ENCODE assay signal across 12 cellular contexts in genomic region chr4:101393256-101393655, GRCh38. TPM values are rescaled to one million over a fixed set of nuclear protein-coding genes. Genes with fewer than 3 reads are reported as not detected.
DNase-seq lines count a peak whose midpoint lies in the region; ATAC-seq, FAIRE-seq and TF ChIP-seq lines count a peak whose summit lies in the region.
"Had no signal": no experiment of that assay in that cellular context is flagged by ENCODE, and none has a peak within 500 bp of the region (broad histone marks: within the 10 kb centered on the region; RNA-seq: fewer than 3 reads in every experiment).

No MANE protein-coding gene starts in this region.

- intact Hi-C loops in activated CD8-positive, alpha-beta T cell treated with anti-CD3 and anti-CD28 coated beads for 36 hours (cut with micrococcal nuclease): no loop called here

- CTCF ChIA-PET in activated CD8-positive, alpha-beta T cell treated with anti-CD3 and anti-CD28 coated beads for 36 hours (lab: Charles Lee): interaction anchor here (1.2 kb wide), 1 partner anchor 224 kb away, joined by 3 read pairs; no protein-coding TSS in a partner anchor
- CTCF ChIA-PET in activated CD8-positive, alpha-beta T cell treated with anti-CD3 and anti-CD28 coated beads, Interleukin-2, amount 10 ng/mL, durations not matched to agents 7 days and 5 days (lab: Charles Lee): interaction anchor here (1.8 kb wide), 1 partner anchor 45 kb away, joined by 4 read pairs; no protein-coding TSS in a partner anchor

- no peaks in the 10 kb centered on the region for H3K4me1 Mint-ChIP-seq in activated CD8-positive, alpha-beta T cell treated with anti-CD3 and anti-CD28 coated beads for 36 hours (ENCODE audit: low read depth)
- no peaks in the 10 kb centered on the region for H3K4me1 Mint-ChIP-seq in activated CD8-positive, alpha-beta T cell treated with anti-CD3 and anti-CD28 coated beads, Interleukin-2, amount 10 ng/mL, durations not matched to agents 7 days and 5 days (ENCODE audit: low read depth)
- no peaks in the 10 kb centered on the region for H3K4me1 Mint-ChIP-seq in stimulated activated effector memory CD8-positive, alpha-beta T cell treated with anti-CD3 and anti-CD28 coated beads, Interleukin-12 subunit alpha, Interleukin-12 subunit beta, amount 100 ng/mL, for 72 hours

- ATAC-seq in activated CD8-positive, alpha-beta T cell treated with anti-CD3 and anti-CD28 coated beads for 36 hours: peak; percentile 74
- no peak for ATAC-seq in activated CD8-positive, alpha-beta T cell treated with anti-CD3 and anti-CD28 coated beads, Interleukin-2, amount 10 ng/mL, durations not matched to agents 7 days and 5 days
- peak; percentile 76 for ATAC-seq in stimulated activated effector memory CD8-positive, alpha-beta T cell treated with anti-CD3 and anti-CD28 coated beads, Interleukin-12 subunit alpha, Interleukin-12 subunit beta, amount 100 ng/mL, for 72 hours
- ATAC-seq in GM18519 (IDR thresholded peaks at IDR 0.05; ENCODE audit: low FRiP score, unreplicated experiment): no peak

- no peaks in the 10 kb centered on the region for H3K36me3 Mint-ChIP-seq in activated CD8-positive, alpha-beta T cell treated with anti-CD3 and anti-CD28 coated beads for 36 hours (ENCODE audit: low read depth)
- H3K36me3 Mint-ChIP-seq in activated CD8-positive, alpha-beta T cell treated with anti-CD3 and anti-CD28 coated beads, Interleukin-2, amount 10 ng/mL, durations not matched to agents 7 days and 5 days (ENCODE audit: low read depth): no peaks in the 10 kb centered on the region
- H3K36me3 Mint-ChIP-seq in stimulated activated effector memory CD8-positive, alpha-beta T cell treated with anti-CD3 and anti-CD28 coated beads, Interleukin-12 subunit alpha, Interleukin-12 subunit beta, amount 100 ng/mL, for 72 hours: no peaks in the 10 kb centered on the region

- no peak overlapping the region for H3K4me3 Mint-ChIP-seq in activated CD8-positive, alpha-beta T cell treated with anti-CD3 and anti-CD28 coated beads for 36 hours
- no peak overlapping the region for H3K4me3 Mint-ChIP-seq in activated CD8-positive, alpha-beta T cell treated with anti-CD3 and anti-CD28 coated beads, Interleukin-2, amount 10 ng/mL, durations not matched to agents 7 days and 5 days
- no peak overlapping the region for H3K4me3 Mint-ChIP-seq in stimulated activated effector memory CD8-positive, alpha-beta T cell treated with anti-CD3 and anti-CD28 coated beads, Interleukin-12 subunit alpha, Interleukin-12 subunit beta, amount 100 ng/mL, for 72 hours
- H3K4me3 Mint-ChIP-seq: activated T-cell treated with anti-CD3 and anti-CD28 coated beads, Interleukin-2, amount 50 U/mL, for 72 hours had no signal

- POLR2A ChIA-PET in activated CD8-positive, alpha-beta T cell treated with anti-CD3 and anti-CD28 coated beads for 36 hours (lab: Charles Lee): no interaction called here
- POLR2A ChIA-PET in activated CD8-positive, alpha-beta T cell treated with anti-CD3 and anti-CD28 coated beads, Interleukin-2, amount 10 ng/mL, durations not matched to agents 7 days and 5 days (lab: Charles Lee): no interaction called here

- H3K9me3 Mint-ChIP-seq in activated CD8-positive, alpha-beta T cell treated with anti-CD3 and anti-CD28 coated beads for 36 hours: peaks cover 3% of the 10 kb centered on the region
- H3K9me3 Mint-ChIP-seq in activated CD8-positive, alpha-beta T cell treated with anti-CD3 and anti-CD28 coated beads, Interleukin-2, amount 10 ng/mL, durations not matched to agents 7 days and 5 days (ENCODE audit: insufficient read depth): peaks cover 8% of the 10 kb centered on the region
- H3K9me3 Mint-ChIP-seq in stimulated activated effector memory CD8-positive, alpha-beta T cell treated with anti-CD3 and anti-CD28 coated beads, Interleukin-12 subunit alpha, Interleukin-12 subunit beta, amount 100 ng/mL, for 72 hours: no peaks in the 10 kb centered on the region

- H3K27me3 Mint-ChIP-seq in activated CD8-positive, alpha-beta T cell treated with anti-CD3 and anti-CD28 coated beads for 36 hours: peaks cover 9% of the 10 kb centered on the region
- peaks cover 8% of the 10 kb centered on the region for H3K27me3 Mint-ChIP-seq in activated CD8-positive, alpha-beta T cell treated with anti-CD3 and anti-CD28 coated beads, Interleukin-2, amount 10 ng/mL, durations not matched to agents 7 days and 5 days (ENCODE audit: low read depth)

- TF ChIP-seq CTCF in activated CD8-positive, alpha-beta T cell treated with anti-CD3 and anti-CD28 coated beads for 36 hours (IDR thresholded peaks at IDR 0.05): no peak

- FAIRE-seq in RCC 7860 (lab: Jason Lieb, UNC): peak; percentile 47

- DNase-seq in activated CD8-positive, alpha-beta T cell treated with anti-CD3 and anti-CD28 coated beads for 36 hours: peak; percentile 35
- DNase-seq in activated CD8-positive, alpha-beta T cell treated with anti-CD3 and anti-CD28 coated beads, Interleukin-2, amount 10 ng/mL, durations not matched to agents 7 days and 5 days: no peak
- DNase-seq in RCC 7860 (ENCODE audit: low spot score) (peak; percentile 32), fibroblast of peridontal ligament (ENCODE audit: extremely low read depth) (peak; percentile 88), 8988T (no peak), SK-N-DZ (ENCODE audit: low spot score) (no peak)
- no peak for DNase-seq in stimulated activated effector memory CD8-positive, alpha-beta T cell treated with anti-CD3 and anti-CD28 coated beads, Interleukin-12 subunit alpha, Interleukin-12 subunit beta, amount 100 ng/mL, for 72 hours (ENCODE audit: low spot score in 2 of 2)
- DNase-seq: activated T-cell treated with anti-CD3 and anti-CD28 coated beads, Interleukin-2, amount 50 U/mL, for 72 hours; NCI-H1417 treated with DMSO at 0.1 percent for 48 hours; OCI-M1; sigmoid colon had no signal

- no peak overlapping the region for H3K27ac Mint-ChIP-seq in activated CD8-positive, alpha-beta T cell treated with anti-CD3 and anti-CD28 coated beads for 36 hours
- no peak overlapping the region for H3K27ac Mint-ChIP-seq in activated CD8-positive, alpha-beta T cell treated with anti-CD3 and anti-CD28 coated beads, Interleukin-2, amount 10 ng/mL, durations not matched to agents 7 days and 5 days
- no peak overlapping the region for H3K27ac Mint-ChIP-seq in stimulated activated effector memory CD8-positive, alpha-beta T cell treated with anti-CD3 and anti-CD28 coated beads, Interleukin-12 subunit alpha, Interleukin-12 subunit beta, amount 100 ng/mL, for 72 hours
- H3K27ac Mint-ChIP-seq: activated T-cell treated with anti-CD3 and anti-CD28 coated beads, Interleukin-2, amount 50 U/mL, for 72 hours had no signal

RNA-seq across cellular contexts. Expression of gene PPP3CA, which starts 45.9 kb away (rescaled TPM):
- total RNA-seq in activated CD8-positive, alpha-beta T cell treated with anti-CD3 and anti-CD28 coated beads for 36 hours: 10 to 100 TPM; 11.8 to 12.7 TPM
- 10 to 100 TPM; 28.6 to 29.0 TPM for total RNA-seq in activated CD8-positive, alpha-beta T cell treated with anti-CD3 and anti-CD28 coated beads, Interleukin-2, amount 10 ng/mL, durations not matched to agents 7 days and 5 days
- polyA plus RNA-seq in SK-N-DZ (2014; cell fraction: cytosol; rRNA removed): 20.1 and 20.9 TPM in 2 replicates
- 15.6 and 17.6 TPM in 2 replicates for polyA plus RNA-seq in SK-N-DZ (2014; cell fraction: nucleus; rRNA removed)

Comparison
In these comparisons a context has a peak if more than half of its experiments do, and no peak if none do; other contexts are left out.
1. ATAC-seq: peak in activated CD8-positive, alpha-beta T cell treated with anti-CD3 and anti-CD28 coated beads for 36 hours (single experiment) and stimulated activated effector memory CD8-positive, alpha-beta T cell treated with anti-CD3 and anti-CD28 coated beads, Interleukin-12 subunit alpha, Interleukin-12 subunit beta, amount 100 ng/mL, for 72 hours (single experiment); none in activated CD8-positive, alpha-beta T cell treated with anti-CD3 and anti-CD28 coated beads, Interleukin-2, amount 10 ng/mL, durations not matched to agents 7 days and 5 days (single experiment) and GM18519 (single experiment).
2. DNase-seq: peak in activated CD8-positive, alpha-beta T cell treated with anti-CD3 and anti-CD28 coated beads for 36 hours (single experiment), RCC 7860 (single experiment) and fibroblast of peridontal ligament (single experiment); none in activated CD8-positive, alpha-beta T cell treated with anti-CD3 and anti-CD28 coated beads, Interleukin-2, amount 10 ng/mL, durations not matched to agents 7 days and 5 days (single experiment), stimulated activated effector memory CD8-positive, alpha-beta T cell treated with anti-CD3 and anti-CD28 coated beads, Interleukin-12 subunit alpha, Interleukin-12 subunit beta, amount 100 ng/mL, for 72 hours (0 of 2), 8988T (single experiment) and SK-N-DZ (single experiment).